20 cellular contexts compared by ENCODE assay signal in genomic region chr12:131867891-131868675, GRCh38. TPM values are rescaled to one million over a fixed set of nuclear protein-coding genes. Genes with fewer than 3 reads are reported as not detected.
DNase-seq lines count a peak whose midpoint lies in the region; ATAC-seq, FAIRE-seq and TF ChIP-seq lines count a peak whose summit lies in the region.
"Had no signal": no experiment of that assay in that cellular context is flagged by ENCODE, and none has a peak within 500 bp of the region (broad histone marks: within the 10 kb centered on the region; RNA-seq: fewer than 3 reads in every experiment).

No MANE protein-coding gene starts in this region.

- no peak overlapping the region for H3K9ac ChIP-seq in kidney (ENCODE audit: low read length in 2 of 2)

- H3K4me3 ChIP-seq in NB4 (ENCODE audit: low read depth, low read length) (no peak overlapping the region), kidney (ENCODE audit: low read length in 2 of 2) (no peak overlapping the region), lower lobe of right lung (no peak overlapping the region)
- H3K4me3 ChIP-seq: psoas muscle, spleen, upper lobe of left lung had no signal

- FAIRE-seq in kidney (lab: Jason Lieb, UNC) = no peak

- no peaks in the 10 kb centered on the region for H3K4me1 ChIP-seq in kidney (ENCODE audit: control insufficient read depth in 1 of 2, insufficient read depth in 1 of 2, low read depth in 1 of 2, low read length in 2 of 2)
- no peaks in the 10 kb centered on the region for H3K4me1 ChIP-seq in lower lobe of right lung
- H3K4me1 ChIP-seq: psoas muscle had no signal

- H3K36me3 Mint-ChIP-seq in activated naive CD8-positive, alpha-beta T cell treated with anti-CD3 and anti-CD28 coated beads, Interleukin-2, amount 50 U/mL, for 24 hours (ENCODE audit: low read depth) = no peaks in the 10 kb centered on the region
- H3K36me3 Mint-ChIP-seq in activated naive CD8-positive, alpha-beta T cell treated with anti-CD3 and anti-CD28 coated beads for 36 hours = no peaks in the 10 kb centered on the region
- no peaks in the 10 kb centered on the region for H3K36me3 Mint-ChIP-seq in stimulated activated effector memory CD8-positive, alpha-beta T cell treated with anti-CD3 and anti-CD28 coated beads, Interleukin-12 subunit alpha, Interleukin-12 subunit beta, amount 100 ng/mL, for 72 hours

- H3K27me3 Mint-ChIP-seq in activated naive CD8-positive, alpha-beta T cell treated with anti-CD3 and anti-CD28 coated beads, Interleukin-2, amount 50 U/mL, for 24 hours = no peaks in the 10 kb centered on the region
- no peaks in the 10 kb centered on the region for H3K27me3 Mint-ChIP-seq in activated naive CD8-positive, alpha-beta T cell treated with anti-CD3 and anti-CD28 coated beads for 36 hours
- H3K27me3 Mint-ChIP-seq: CD4-positive, alpha-beta T cell had no signal

- intact Hi-C loops in kidney (cut with DNase I) (no loop called here), lower lobe of right lung (cut with DNase I) (no loop called here)

- no peak overlapping the region for H3K27ac ChIP-seq in kidney (ENCODE audit: low read depth in 2 of 2, low read length in 2 of 2)
- H3K27ac ChIP-seq in lower lobe of right lung = no peak overlapping the region
- H3K27ac ChIP-seq: foreskin keratinocyte, psoas muscle, upper lobe of left lung had no signal

- H3K4me1 Mint-ChIP-seq in activated naive CD8-positive, alpha-beta T cell treated with anti-CD3 and anti-CD28 coated beads, Interleukin-2, amount 50 U/mL, for 24 hours = no peaks in the 10 kb centered on the region
- no peaks in the 10 kb centered on the region for H3K4me1 Mint-ChIP-seq in activated naive CD8-positive, alpha-beta T cell treated with anti-CD3 and anti-CD28 coated beads for 36 hours
- peaks cover 5% of the 10 kb centered on the region for H3K4me1 Mint-ChIP-seq in stimulated activated effector memory CD8-positive, alpha-beta T cell treated with anti-CD3 and anti-CD28 coated beads, Interleukin-12 subunit alpha, Interleukin-12 subunit beta, amount 100 ng/mL, for 72 hours

- H3K9me3 ChIP-seq in kidney (ENCODE audit: control insufficient read depth in 1 of 2, low read length in 2 of 2) = no peaks in the 10 kb centered on the region
- H3K9me3 ChIP-seq in lower lobe of right lung = no peaks in the 10 kb centered on the region
- H3K9me3 ChIP-seq: psoas muscle, spleen, upper lobe of left lung had no signal

- H3K4me3 Mint-ChIP-seq in activated naive CD8-positive, alpha-beta T cell treated with anti-CD3 and anti-CD28 coated beads, Interleukin-2, amount 50 U/mL, for 24 hours = no peak overlapping the region
- H3K4me3 Mint-ChIP-seq in activated naive CD8-positive, alpha-beta T cell treated with anti-CD3 and anti-CD28 coated beads for 36 hours = no peak overlapping the region
- no peak overlapping the region for H3K4me3 Mint-ChIP-seq in stimulated activated effector memory CD8-positive, alpha-beta T cell treated with anti-CD3 and anti-CD28 coated beads, Interleukin-12 subunit alpha, Interleukin-12 subunit beta, amount 100 ng/mL, for 72 hours
- H3K4me3 Mint-ChIP-seq: activated naive CD4-positive, alpha-beta T cell treated with anti-CD3 and anti-CD28 coated beads for 36 hours; CD4-positive, alpha-beta T cell had no signal

- H3K27ac Mint-ChIP-seq in activated naive CD8-positive, alpha-beta T cell treated with anti-CD3 and anti-CD28 coated beads, Interleukin-2, amount 50 U/mL, for 24 hours = no peak overlapping the region
- H3K27ac Mint-ChIP-seq in activated naive CD8-positive, alpha-beta T cell treated with anti-CD3 and anti-CD28 coated beads for 36 hours = no peak overlapping the region
- H3K27ac Mint-ChIP-seq in stimulated activated effector memory CD8-positive, alpha-beta T cell treated with anti-CD3 and anti-CD28 coated beads, Interleukin-12 subunit alpha, Interleukin-12 subunit beta, amount 100 ng/mL, for 72 hours = peak overlapping the region; percentile 33
- H3K27ac Mint-ChIP-seq: activated naive CD4-positive, alpha-beta T cell treated with anti-CD3 and anti-CD28 coated beads for 36 hours; CD4-positive, alpha-beta T cell had no signal

- no peak for TF ChIP-seq POLR2A in NB4 (IDR thresholded peaks at IDR 0.05; ENCODE audit: extremely low read depth, insufficient read length)

- TF ChIP-seq CTCF in NB4 (IDR thresholded peaks at IDR 0.05; ENCODE audit: low read depth, low read length) (no peak), kidney (IDR thresholded peaks at IDR 0.05; ENCODE audit: borderline replicate concordance, extremely low read depth, insufficient read depth) (no peak), lower lobe of right lung (IDR thresholded peaks at IDR 0.05) (no peak)

- no peak for DNase-seq in activated naive CD8-positive, alpha-beta T cell treated with anti-CD3 and anti-CD28 coated beads, Interleukin-2, amount 50 U/mL, for 24 hours
- DNase-seq in activated naive CD8-positive, alpha-beta T cell treated with anti-CD3 and anti-CD28 coated beads for 36 hours = no peak
- DNase-seq in NB4 (ENCODE audit: low read depth) (peak; percentile 5), kidney (peak; percentile 65), NCI-H526 (lab: John Stamatoyannopoulos, UW) (no peak), lower lobe of right lung (no peak)
- no peak for DNase-seq in stimulated activated effector memory CD8-positive, alpha-beta T cell treated with anti-CD3 and anti-CD28 coated beads, Interleukin-12 subunit alpha, Interleukin-12 subunit beta, amount 100 ng/mL, for 72 hours (ENCODE audit: low spot score in 2 of 2)
- DNase-seq: 8988T; activated naive CD4-positive, alpha-beta T cell treated with anti-CD3 and anti-CD28 coated beads for 36 hours; activated T-cell treated with anti-CD3 and anti-CD28 coated beads for 4 hours; CD4-positive, alpha-beta T cell; DMS79; foreskin keratinocyte; NCI-H1092; psoas muscle; spleen; stimulated activated naive CD4-positive, alpha-beta T cell; upper lobe of left lung had no signal

- ATAC-seq in activated naive CD8-positive, alpha-beta T cell treated with anti-CD3 and anti-CD28 coated beads, Interleukin-2, amount 50 U/mL, for 24 hours = peak; percentile 29
- peak; percentile 33 for ATAC-seq in stimulated activated effector memory CD8-positive, alpha-beta T cell treated with anti-CD3 and anti-CD28 coated beads, Interleukin-12 subunit alpha, Interleukin-12 subunit beta, amount 100 ng/mL, for 72 hours
- no peak for ATAC-seq in lower lobe of right lung
- no peak for ATAC-seq in HG03280 (IDR thresholded peaks at IDR 0.05; ENCODE audit: unreplicated experiment)
- ATAC-seq: foreskin keratinocyte, left lobe of liver had no signal

- no peaks in the 10 kb centered on the region for H3K36me3 ChIP-seq in kidney (ENCODE audit: control insufficient read depth in 1 of 2, insufficient read depth in 2 of 2, low read length in 2 of 2)
- H3K36me3 ChIP-seq in lower lobe of right lung = no peaks in the 10 kb centered on the region
- H3K36me3 ChIP-seq: spleen, upper lobe of left lung had no signal

- H3K9me3 Mint-ChIP-seq in activated naive CD8-positive, alpha-beta T cell treated with anti-CD3 and anti-CD28 coated beads, Interleukin-2, amount 50 U/mL, for 24 hours = no peaks in the 10 kb centered on the region
- H3K9me3 Mint-ChIP-seq in activated naive CD8-positive, alpha-beta T cell treated with anti-CD3 and anti-CD28 coated beads for 36 hours = no peaks in the 10 kb centered on the region
- no peaks in the 10 kb centered on the region for H3K9me3 Mint-ChIP-seq in stimulated activated effector memory CD8-positive, alpha-beta T cell treated with anti-CD3 and anti-CD28 coated beads, Interleukin-12 subunit alpha, Interleukin-12 subunit beta, amount 100 ng/mL, for 72 hours
- H3K9me3 Mint-ChIP-seq: activated naive CD4-positive, alpha-beta T cell treated with anti-CD3 and anti-CD28 coated beads for 36 hours; CD4-positive, alpha-beta T cell had no signal

- H3K27me3 ChIP-seq in lower lobe of right lung (ENCODE audit: low read depth) = no peaks in the 10 kb centered on the region
- H3K27me3 ChIP-seq: foreskin keratinocyte, upper lobe of left lung had no signal

RNA-seq across cellular contexts. Expression of gene ULK1, which starts 26.3 kb away (rescaled TPM):
- total RNA-seq in activated naive CD8-positive, alpha-beta T cell treated with anti-CD3 and anti-CD28 coated beads for 36 hours = 10 to 100 TPM; 11.4 to 12.5 TPM
- total RNA-seq in kidney (33.4 TPM), lower lobe of right lung (32.2 TPM)
- 11.4 TPM for polyA plus RNA-seq in kidney (ENCODE audit: insufficient read depth, low read depth, low replicate concordance)

RNA-seq across cellular contexts. Expression of gene MMP17, which starts 39.9 kb away (rescaled TPM):
- under 1 TPM in 1 of 2 experiments, not detected in 1; 0.32 TPM for total RNA-seq in activated naive CD8-positive, alpha-beta T cell treated with anti-CD3 and anti-CD28 coated beads for 36 hours
- 3.2 TPM for total RNA-seq in kidney
- 0.82 TPM for polyA plus RNA-seq in kidney (ENCODE audit: insufficient read depth, low read depth, low replicate concordance)
- 2.5 TPM for total RNA-seq in lower lobe of right lung
- total RNA-seq: activated naive CD4-positive, alpha-beta T cell treated with anti-CD3 and anti-CD28 coated beads for 36 hours had no signal

Comparison
In these comparisons a context has a peak if more than half of its experiments do, and no peak if none do; other contexts are left out.
1. ATAC-seq: peak in activated naive CD8-positive, alpha-beta T cell treated with anti-CD3 and anti-CD28 coated beads, Interleukin-2, amount 50 U/mL, for 24 hours (single experiment) and stimulated activated effector memory CD8-positive, alpha-beta T cell treated with anti-CD3 and anti-CD28 coated beads, Interleukin-12 subunit alpha, Interleukin-12 subunit beta, amount 100 ng/mL, for 72 hours (single experiment); none in lower lobe of right lung (0 of 2) and HG03280 (single experiment).
2. DNase-seq: peak in NB4 (single experiment) and kidney (single experiment); none in activated naive CD8-positive, alpha-beta T cell treated with anti-CD3 and anti-CD28 coated beads, Interleukin-2, amount 50 U/mL, for 24 hours (single experiment), activated naive CD8-positive, alpha-beta T cell treated with anti-CD3 and anti-CD28 coated beads for 36 hours (single experiment), stimulated activated effector memory CD8-positive, alpha-beta T cell treated with anti-CD3 and anti-CD28 coated beads, Interleukin-12 subunit alpha, Interleukin-12 subunit beta, amount 100 ng/mL, for 72 hours (0 of 2), NCI-H526 (0 of 2) and lower lobe of right lung (single experiment).